In genomic region chr22:45608763-45609180, GRCh38 we compare ENCODE assay signal across 8 cellular contexts.
DNase-seq lines count a peak whose midpoint lies in the region; ATAC-seq lines count a peak whose summit lies in the region.

No MANE protein-coding gene starts in this region.

- 82% methylated on average over 8 of the region's 8 CpGs for WGBS in mesenchymal stem cell

- H3K4me1 Mint-ChIP-seq in CD8-positive, alpha-beta memory T cell = peaks cover 17 to 21% (median 21%) of the 10 kb centered on the region in 3 donors
- peaks cover 10% of the 10 kb centered on the region for H3K4me1 Mint-ChIP-seq in activated naive CD8-positive, alpha-beta T cell treated with anti-CD3 and anti-CD28 coated beads for 36 hours

- no peak overlapping the region for H3K23ac ChIP-seq in mesenchymal stem cell (ENCODE audit: low read length in 2 of 2)

- no peak overlapping the region for H3K18ac ChIP-seq in mesenchymal stem cell (ENCODE audit: low read depth in 1 of 2, low read length in 2 of 2)

- no peak overlapping the region for H4K8ac ChIP-seq in mesenchymal stem cell (ENCODE audit: low read length)

- no peak overlapping the region for H2BK15ac ChIP-seq in mesenchymal stem cell (ENCODE audit: low read depth, poor library complexity, severe bottlenecking)

- H2AK5ac ChIP-seq in mesenchymal stem cell (ENCODE audit: low read length, severe bottlenecking) = peak overlapping the region; percentile 15

- no peak overlapping the region for H3K4ac ChIP-seq in mesenchymal stem cell (ENCODE audit: low read depth in 1 of 2, low read length in 2 of 2)

- peak overlapping the region in 7 of 8 donors; percentile 89 to 99 (median 94) for H3K27ac Mint-ChIP-seq in CD8-positive, alpha-beta memory T cell
- H3K27ac Mint-ChIP-seq in activated naive CD8-positive, alpha-beta T cell treated with anti-CD3 and anti-CD28 coated beads for 36 hours = no peak overlapping the region

- no peaks in the 10 kb centered on the region for H3K9me3 ChIP-seq in CD8-positive, alpha-beta memory T cell (ENCODE audit: low read length)
- H3K9me3 ChIP-seq in mesenchymal stem cell (ENCODE audit: control insufficient read depth, low read length) = no peaks in the 10 kb centered on the region

- peak overlapping the region; percentile 35 to 90 (median 70) for H3K4me3 Mint-ChIP-seq in CD8-positive, alpha-beta memory T cell
- no peak overlapping the region for H3K4me3 Mint-ChIP-seq in activated naive CD8-positive, alpha-beta T cell treated with anti-CD3 and anti-CD28 coated beads for 36 hours

- CTCF ChIA-PET in CD8-positive, alpha-beta memory T cell (lab: Charles Lee) = no interaction called here

- POLR2A ChIA-PET in CD8-positive, alpha-beta memory T cell (lab: Charles Lee) = no interaction called here

- no peak overlapping the region for H4K91ac ChIP-seq in mesenchymal stem cell (ENCODE audit: low read length)

- no peaks in the 10 kb centered on the region for H3K9me3 Mint-ChIP-seq in CD8-positive, alpha-beta memory T cell
- H3K9me3 Mint-ChIP-seq in activated naive CD8-positive, alpha-beta T cell treated with anti-CD3 and anti-CD28 coated beads for 36 hours = no peaks in the 10 kb centered on the region

- no peak overlapping the region for H3K27ac ChIP-seq in CD8-positive, alpha-beta memory T cell (ENCODE audit: low read depth, low read length)
- peak overlapping the region; percentile 54 for H3K27ac ChIP-seq in mesenchymal stem cell (ENCODE audit: low read length, poor library complexity, severe bottlenecking)

- no peak overlapping the region for H2BK5ac ChIP-seq in mesenchymal stem cell (ENCODE audit: low read depth, low read length, poor library complexity, severe bottlenecking)

- peak in 2 of 5 donors; percentile 3 to 20 for DNase-seq in CD8-positive, alpha-beta memory T cell
- DNase-seq in M059J (ENCODE audit: low read depth) (peak; percentile 96), mesenchymal stem cell (peak; percentile 44), NAMALWA (ENCODE audit: low spot score) (no peak), NCI-H526 treated with DMSO at 0.1 percent for 48 hours (lab: John Stamatoyannopoulos, UW) (no peak), globus pallidus (ENCODE audit: low spot score) (no peak)
- DNase-seq in activated naive CD8-positive, alpha-beta T cell treated with anti-CD3 and anti-CD28 coated beads for 36 hours = peak; percentile 7

- H3K27me3 Mint-ChIP-seq in CD8-positive, alpha-beta memory T cell = peaks cover 2 to 14% of the 10 kb centered on the region in 2 donors
- no peaks in the 10 kb centered on the region for H3K27me3 Mint-ChIP-seq in activated naive CD8-positive, alpha-beta T cell treated with anti-CD3 and anti-CD28 coated beads for 36 hours

- H3K4me2 ChIP-seq in mesenchymal stem cell (ENCODE audit: low read length, poor library complexity, severe bottlenecking) = no peak overlapping the region

- H2AFZ ChIP-seq in mesenchymal stem cell (ENCODE audit: low read depth, low read length) = no peak overlapping the region

- no peak overlapping the region for H2BK120ac ChIP-seq in mesenchymal stem cell (ENCODE audit: low read depth, low read length)

- H3K36me3 Mint-ChIP-seq in CD8-positive, alpha-beta memory T cell = no peaks in the 10 kb centered on the region
- H3K36me3 Mint-ChIP-seq in activated naive CD8-positive, alpha-beta T cell treated with anti-CD3 and anti-CD28 coated beads for 36 hours = no peaks in the 10 kb centered on the region

- no peaks in the 10 kb centered on the region for H3K79me1 ChIP-seq in mesenchymal stem cell (replicated peaks; ENCODE audit: low read length, poor library complexity, severe bottlenecking)

- no peaks in the 10 kb centered on the region for H3K4me1 ChIP-seq in CD8-positive, alpha-beta memory T cell (ENCODE audit: insufficient read depth, low read length)
- peaks cover 37% of the 10 kb centered on the region for H3K4me1 ChIP-seq in mesenchymal stem cell (ENCODE audit: control insufficient read depth, insufficient read depth, low read depth, low read length)

- ATAC-seq in HG03108 (IDR thresholded peaks at IDR 0.05; ENCODE audit: unreplicated experiment) = no peak

- H3K27me3 ChIP-seq in CD8-positive, alpha-beta memory T cell (ENCODE audit: insufficient read depth, low read length, poor library complexity, severe bottlenecking) = no peaks in the 10 kb centered on the region
- no peaks in the 10 kb centered on the region for H3K27me3 ChIP-seq in mesenchymal stem cell (ENCODE audit: control insufficient read depth in 1 of 2, insufficient read depth in 1 of 2, low read length in 2 of 2)

- no peak overlapping the region for H3K14ac ChIP-seq in mesenchymal stem cell (ENCODE audit: low read length in 2 of 2)

- no peak overlapping the region for H3K9ac ChIP-seq in mesenchymal stem cell (ENCODE audit: low read length)

- H3K4me3 ChIP-seq in CD8-positive, alpha-beta memory T cell (ENCODE audit: low read length) = no peak overlapping the region
- no peak overlapping the region for H3K4me3 ChIP-seq in mesenchymal stem cell (ENCODE audit: insufficient read depth in 1 of 2, low read depth in 1 of 2, low read length in 2 of 2)

- H3K36me3 ChIP-seq in CD8-positive, alpha-beta memory T cell (ENCODE audit: insufficient read depth, low read length) = no peaks in the 10 kb centered on the region
- peaks cover 0 to 11% of the 10 kb centered on the region in 2 experiments for H3K36me3 ChIP-seq in mesenchymal stem cell (ENCODE audit: control insufficient read depth in 1 of 2, insufficient read depth in 2 of 2, low read depth in 1 of 2, low read length in 2 of 2)

- no peak overlapping the region for H2BK12ac ChIP-seq in mesenchymal stem cell (ENCODE audit: low read length in 2 of 2)

Comparison
In these comparisons a context has a peak if more than half of its experiments do, and no peak if none do; other contexts are left out.
1. DNase-seq: peak in M059J (single experiment), activated naive CD8-positive, alpha-beta T cell treated with anti-CD3 and anti-CD28 coated beads for 36 hours (single experiment) and mesenchymal stem cell (single experiment); none in NAMALWA (single experiment), NCI-H526 treated with DMSO at 0.1 percent for 48 hours (single experiment) and globus pallidus (single experiment).